In the genomic region with DNA sequence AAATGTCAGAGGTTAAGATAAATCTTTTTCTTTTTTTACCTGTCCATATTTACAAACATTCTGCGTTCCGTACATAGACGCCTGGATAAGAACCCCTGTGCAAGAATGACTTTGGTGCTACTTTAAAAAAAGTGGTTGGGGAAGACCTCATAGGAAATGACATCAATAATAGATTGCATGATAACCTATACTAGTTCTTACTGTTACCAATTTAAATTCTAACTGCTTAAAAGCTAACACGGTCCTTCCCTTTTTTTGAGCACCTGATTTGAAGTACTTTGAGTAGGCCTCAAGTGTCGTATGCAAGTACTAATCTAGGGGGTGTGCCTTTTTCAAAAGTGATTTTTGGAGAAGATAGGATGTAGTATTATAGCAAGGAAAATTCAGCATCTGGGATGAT, we compare ENCODE assay signal across 8 cellular contexts. TPM values are rescaled to one million over a fixed set of nuclear protein-coding genes. Genes with fewer than 3 reads are reported as not detected.
DNase-seq lines count a peak whose midpoint lies in the region; ATAC-seq lines count a peak whose summit lies in the region.

No MANE protein-coding gene starts in this region.

- peak overlapping the region; percentile 96 to 99 (median 99) for H3K4me3 Mint-ChIP-seq in CD4-positive, alpha-beta memory T cell
- H3K4me3 Mint-ChIP-seq in activated naive CD8-positive, alpha-beta T cell treated with anti-CD3 and anti-CD28 coated beads, Interleukin-2, amount 10 ng/mL, durations not matched to agents 7 days and 5 days: peak overlapping the region; percentile 98

- peak; percentile 55 to 81 (median 74) for DNase-seq in CD4-positive, alpha-beta memory T cell
- DNase-seq in Jurkat, Clone E6-1 (ENCODE audit: low read depth, low spot score): peak; percentile 55
- DNase-seq in activated naive CD8-positive, alpha-beta T cell treated with anti-CD3 and anti-CD28 coated beads, Interleukin-2, amount 10 ng/mL, durations not matched to agents 7 days and 5 days: no peak
- DNase-seq in kidney tubule cell (ENCODE audit: low spot score) (peak; percentile 11), nucleus accumbens (lab: John Stamatoyannopoulos, UW) (no peak)
- DNase-seq in stimulated activated CD4-positive, alpha-beta T cell treated with anti-CD3 and anti-CD28 coated beads, Interleukin-4, amount 100 ng/mL, for 24 hours: no peak

- peaks cover 51% of the 10 kb centered on the region for H3K4me1 ChIP-seq in CD4-positive, alpha-beta memory T cell (ENCODE audit: insufficient read depth, low read length)

- peak; percentile 8 for ATAC-seq in activated naive CD8-positive, alpha-beta T cell treated with anti-CD3 and anti-CD28 coated beads, Interleukin-2, amount 10 ng/mL, durations not matched to agents 7 days and 5 days (ENCODE audit: low read depth)
- ATAC-seq in GM19351 (IDR thresholded peaks at IDR 0.05; ENCODE audit: unreplicated experiment) (no peak), HG03039 (IDR thresholded peaks at IDR 0.05; ENCODE audit: unreplicated experiment) (no peak)

- H3K27ac Mint-ChIP-seq in CD4-positive, alpha-beta memory T cell: peak overlapping the region; percentile 97 to 100 (median 99)
- H3K27ac Mint-ChIP-seq in activated naive CD8-positive, alpha-beta T cell treated with anti-CD3 and anti-CD28 coated beads, Interleukin-2, amount 10 ng/mL, durations not matched to agents 7 days and 5 days: peak overlapping the region; percentile 100

- intact Hi-C loops in CD4-positive, alpha-beta memory T cell (cut with micrococcal nuclease): loop anchor here (2.0 to 5.0 kb wide), 3 partner anchors 126 to 1793 kb away; partner anchors contain the start of genes COQ10B and STK17B

- peaks cover 16 to 22% of the 10 kb centered on the region in 2 donors for H3K36me3 Mint-ChIP-seq in CD4-positive, alpha-beta memory T cell
- H3K36me3 Mint-ChIP-seq in activated naive CD8-positive, alpha-beta T cell treated with anti-CD3 and anti-CD28 coated beads, Interleukin-2, amount 10 ng/mL, durations not matched to agents 7 days and 5 days: peaks cover 29% of the 10 kb centered on the region

- peaks cover 0 to 6% (median 0%) of the 10 kb centered on the region in 8 donors for H3K9me3 Mint-ChIP-seq in CD4-positive, alpha-beta memory T cell
- no peaks in the 10 kb centered on the region for H3K9me3 Mint-ChIP-seq in activated naive CD8-positive, alpha-beta T cell treated with anti-CD3 and anti-CD28 coated beads, Interleukin-2, amount 10 ng/mL, durations not matched to agents 7 days and 5 days

- CTCF ChIA-PET in CD4-positive, alpha-beta memory T cell (lab: Charles Lee; ENCODE audit: partially characterized antibody): interaction anchor here (1.0 to 5.5 kb wide), 18 partner anchors 9 to 409 kb away, joined by 3 to 245 read pairs (median 12); partner anchors contain the start of gene DNAH7

- no peaks in the 10 kb centered on the region for H3K27me3 ChIP-seq in CD4-positive, alpha-beta memory T cell (ENCODE audit: insufficient read depth, low read length)

- peaks cover 28 to 58% (median 32%) of the 10 kb centered on the region in 4 donors for H3K4me1 Mint-ChIP-seq in CD4-positive, alpha-beta memory T cell
- peaks cover 33% of the 10 kb centered on the region for H3K4me1 Mint-ChIP-seq in activated naive CD8-positive, alpha-beta T cell treated with anti-CD3 and anti-CD28 coated beads, Interleukin-2, amount 10 ng/mL, durations not matched to agents 7 days and 5 days

- H3K4me3 ChIP-seq in CD4-positive, alpha-beta memory T cell (ENCODE audit: low read length in 2 of 2): peak overlapping the region; percentile 27 to 80
- peak overlapping the region; percentile 75 for H3K4me3 ChIP-seq in Jurkat, Clone E6-1 (ENCODE audit: low read length)

- POLR2A ChIA-PET in CD4-positive, alpha-beta memory T cell (lab: Charles Lee; ENCODE audit: partially characterized antibody): interaction anchor here (0.7 to 6.6 kb wide), 10 partner anchors 18 to 512 kb away, joined by 3 to 319 read pairs (median 6); no protein-coding TSS in a partner anchor
- POLR2A ChIA-PET in activated naive CD8-positive, alpha-beta T cell treated with anti-CD3 and anti-CD28 coated beads, Interleukin-2, amount 10 ng/mL, durations not matched to agents 7 days and 5 days (lab: Charles Lee): interaction anchor here (0.7 to 8.3 kb wide), 9 partner anchors 79 to 511 kb away, joined by 3 to 346 read pairs (median 4); partner anchors contain the start of gene DNAH7

- peaks cover 0 to 2% of the 10 kb centered on the region in 2 donors for H3K27me3 Mint-ChIP-seq in CD4-positive, alpha-beta memory T cell
- no peaks in the 10 kb centered on the region for H3K27me3 Mint-ChIP-seq in activated naive CD8-positive, alpha-beta T cell treated with anti-CD3 and anti-CD28 coated beads, Interleukin-2, amount 10 ng/mL, durations not matched to agents 7 days and 5 days

- H3K9me3 ChIP-seq in CD4-positive, alpha-beta memory T cell (ENCODE audit: control insufficient read depth in 1 of 2, low read length in 2 of 2): no peaks in the 10 kb centered on the region

- peak overlapping the region; percentile 99 for H3K27ac ChIP-seq in CD4-positive, alpha-beta memory T cell (ENCODE audit: low read depth, low read length)

- H3K36me3 ChIP-seq in CD4-positive, alpha-beta memory T cell (ENCODE audit: insufficient read depth, low read length): no peaks in the 10 kb centered on the region

RNA-seq across cellular contexts. Expression of gene SLC39A10, which starts 2.1 kb away (rescaled TPM):
- total RNA-seq in CD4-positive, alpha-beta memory T cell: 100 to 1,000 TPM; 101 to 102 TPM
- polyA plus RNA-seq in CD4-positive, alpha-beta memory T cell: 1 to 10 TPM; 5.9 to 8.1 TPM
- 15.2 TPM for polyA plus RNA-seq in Jurkat, Clone E6-1 (2012; ENCODE audit: insufficient read depth, insufficient read length)
- 10 to 100 TPM; 54.4 to 60.4 TPM for total RNA-seq in activated naive CD8-positive, alpha-beta T cell treated with anti-CD3 and anti-CD28 coated beads, Interleukin-2, amount 10 ng/mL, durations not matched to agents 7 days and 5 days

Comparison
In these comparisons a context has a peak if more than half of its experiments do, and no peak if none do; other contexts are left out.
1. DNase-seq: peak in CD4-positive, alpha-beta memory T cell (5 of 5), Jurkat, Clone E6-1 (single experiment) and kidney tubule cell (single experiment); none in activated naive CD8-positive, alpha-beta T cell treated with anti-CD3 and anti-CD28 coated beads, Interleukin-2, amount 10 ng/mL, durations not matched to agents 7 days and 5 days (single experiment), nucleus accumbens (0 of 56) and stimulated activated CD4-positive, alpha-beta T cell treated with anti-CD3 and anti-CD28 coated beads, Interleukin-4, amount 100 ng/mL, for 24 hours (single experiment).